ENCODE assay signal across 2 cellular contexts in the genomic region with DNA sequence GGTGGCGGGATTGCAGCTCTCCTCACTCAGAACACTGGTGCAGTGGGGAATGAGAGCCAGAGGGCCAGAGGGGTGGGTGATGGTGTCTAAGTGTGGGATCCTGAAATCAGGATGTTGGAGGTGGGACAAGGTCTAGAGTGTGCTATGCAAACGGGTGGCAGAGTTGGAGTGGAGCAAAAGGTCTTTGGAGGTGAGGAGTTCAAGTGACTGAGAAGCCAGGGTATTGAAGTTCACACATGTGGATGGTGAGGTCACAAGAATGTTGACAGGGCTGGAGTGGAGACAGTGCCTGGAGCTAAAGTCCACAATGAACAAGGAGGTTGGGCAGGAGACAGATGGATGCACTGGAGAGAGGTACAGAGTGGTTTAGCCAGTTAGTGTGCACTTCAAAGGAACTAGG.
TF ChIP-seq lines count a peak whose summit lies in the region.

No MANE protein-coding gene starts in this region.

TF ChIP-seq in HCT116, 20 proteins besides CTCF, POLR2A, EP300 and RAD21:
- TF ChIP-seq POLR2AphosphoS5 (IDR thresholded peaks at IDR 0.05; ENCODE audit: low read depth, low read length) (no peak), ZFX (IDR thresholded peaks at IDR 0.05) (no peak), CEBPB (IDR thresholded peaks at IDR 0.05; ENCODE audit: low read depth) (no peak), ELF1 (IDR thresholded peaks at IDR 0.05; ENCODE audit: borderline replicate concordance, low read depth) (no peak), EZH2 (IDR thresholded peaks at IDR 0.05) (no peak), ZBTB33 (IDR thresholded peaks at IDR 0.05; ENCODE audit: extremely low read depth, insufficient replicate concordance, low read length) (no peak)
- TF ChIP-seq, protein P1, sequence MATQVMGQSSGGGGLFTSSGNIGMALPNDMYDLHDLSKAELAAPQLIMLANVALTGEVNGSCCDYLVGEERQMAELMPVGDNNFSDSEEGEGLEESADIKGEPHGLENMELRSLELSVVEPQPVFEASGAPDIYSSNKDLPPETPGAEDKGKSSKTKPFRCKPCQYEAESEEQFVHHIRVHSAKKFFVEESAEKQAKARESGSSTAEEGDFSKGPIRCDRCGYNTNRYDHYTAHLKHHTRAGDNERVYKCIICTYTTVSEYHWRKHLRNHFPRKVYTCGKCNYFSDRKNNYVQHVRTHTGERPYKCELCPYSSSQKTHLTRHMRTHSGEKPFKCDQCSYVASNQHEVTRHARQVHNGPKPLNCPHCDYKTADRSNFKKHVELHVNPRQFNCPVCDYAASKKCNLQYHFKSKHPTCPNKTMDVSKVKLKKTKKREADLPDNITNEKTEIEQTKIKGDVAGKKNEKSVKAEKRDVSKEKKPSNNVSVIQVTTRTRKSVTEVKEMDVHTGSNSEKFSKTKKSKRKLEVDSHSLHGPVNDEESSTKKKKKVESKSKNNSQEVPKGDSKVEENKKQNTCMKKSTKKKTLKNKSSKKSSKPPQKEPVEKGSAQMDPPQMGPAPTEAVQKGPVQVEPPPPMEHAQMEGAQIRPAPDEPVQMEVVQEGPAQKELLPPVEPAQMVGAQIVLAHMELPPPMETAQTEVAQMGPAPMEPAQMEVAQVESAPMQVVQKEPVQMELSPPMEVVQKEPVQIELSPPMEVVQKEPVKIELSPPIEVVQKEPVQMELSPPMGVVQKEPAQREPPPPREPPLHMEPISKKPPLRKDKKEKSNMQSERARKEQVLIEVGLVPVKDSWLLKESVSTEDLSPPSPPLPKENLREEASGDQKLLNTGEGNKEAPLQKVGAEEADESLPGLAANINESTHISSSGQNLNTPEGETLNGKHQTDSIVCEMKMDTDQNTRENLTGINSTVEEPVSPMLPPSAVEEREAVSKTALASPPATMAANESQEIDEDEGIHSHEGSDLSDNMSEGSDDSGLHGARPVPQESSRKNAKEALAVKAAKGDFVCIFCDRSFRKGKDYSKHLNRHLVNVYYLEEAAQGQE (IDR thresholded peaks at IDR 0.05; ENCODE audit: low read depth), result no peak

TF ChIP-seq in GM12878, 131 proteins besides CTCF, POLR2A, EP300 and RAD21:
- TF ChIP-seq MTA3 (IDR thresholded peaks at IDR 0.05; ENCODE audit: borderline replicate concordance, low read length), result no peak
- 0 out of 2 replicates have a peak, but pooled peaks have one; percentile 74 for TF ChIP-seq HDGF (IDR thresholded peaks at IDR 0.05)
- no peak for TF ChIP-seq WRNIP1 (IDR thresholded peaks at IDR 0.05; ENCODE audit: borderline replicate concordance, low read depth, low read length)
- no peak for TF ChIP-seq KAT2A (conservative IDR thresholded peaks at IDR 0.05; ENCODE audit: control insufficient read depth, low read depth, low read length)
- TF ChIP-seq HDAC6 (IDR thresholded peaks at IDR 0.05; ENCODE audit: unreplicated experiment), result no peak
- TF ChIP-seq EGR1 (IDR thresholded peaks at IDR 0.05; ENCODE audit: borderline replicate concordance in 1 of 2, low read depth in 2 of 2, low read length in 2 of 2), result no peak
- TF ChIP-seq BRCA1 (IDR thresholded peaks at IDR 0.05; ENCODE audit: low read depth, low read length), result no peak
- no peak for TF ChIP-seq ASH2L (IDR thresholded peaks at IDR 0.05; ENCODE audit: borderline replicate concordance, low read depth)
